Comparison of ENCODE assay signal across 8 cellular contexts in the genomic region with DNA sequence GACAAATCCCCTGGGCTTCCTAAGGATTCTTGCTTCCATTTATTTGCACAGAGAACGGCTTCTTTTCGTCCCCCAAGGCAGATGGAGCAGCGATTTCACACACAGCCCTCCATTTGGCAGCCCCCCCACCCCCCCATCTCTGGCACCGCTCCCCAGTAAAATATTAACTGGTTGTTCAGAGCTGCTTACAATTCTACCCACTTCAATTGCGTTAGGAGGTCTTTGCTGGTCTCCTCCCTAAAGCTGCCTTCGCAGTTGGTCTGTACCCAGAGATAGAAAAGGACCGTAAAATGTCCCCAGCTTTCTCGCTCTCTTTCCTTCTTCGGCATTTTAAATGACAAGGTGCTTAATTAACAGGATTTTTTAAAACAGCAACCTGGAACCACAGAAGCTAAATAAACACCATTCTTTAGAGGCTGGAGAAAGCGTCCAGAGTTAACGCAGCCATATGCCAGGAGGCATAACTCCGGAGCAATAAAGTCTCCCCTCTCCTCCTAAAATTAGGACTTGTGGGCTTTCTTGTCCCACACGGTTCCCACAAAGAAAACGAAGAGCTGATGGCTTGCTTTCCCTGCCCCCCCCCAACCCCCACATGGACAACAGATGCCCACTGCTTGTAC. TPM values are rescaled to one million over a fixed set of nuclear protein-coding genes. Genes with fewer than 3 reads are reported as not detected.
DNase-seq lines count a peak whose midpoint lies in the region; ATAC-seq and TF ChIP-seq lines count a peak whose summit lies in the region.

No MANE protein-coding gene starts in this region.

- CTCF ChIA-PET in OCI-LY7 (lab: Charles Lee; ENCODE audit: unreplicated experiment) = interaction anchor here (0.9 to 1.6 kb wide), 2 partner anchors 8 to 26 kb away, joined by 3 to 6 read pairs; no protein-coding TSS in a partner anchor

- peak overlapping the region; percentile 74 for H3K4me3 ChIP-seq in OCI-LY7 (ENCODE audit: low read depth, low read length, poor library complexity, severe bottlenecking)
- peak overlapping the region; percentile 18 for H3K4me3 ChIP-seq in epithelial cell of esophagus (ENCODE audit: low read length)
- peak overlapping the region; percentile 45 for H3K4me3 ChIP-seq in osteoblast (ENCODE audit: insufficient read depth, low read length)
- H3K4me3 ChIP-seq in H7 (ENCODE audit: insufficient read depth, low read depth, low read length) = no peak overlapping the region

- ATAC-seq in HG03457 (IDR thresholded peaks at IDR 0.05; ENCODE audit: unreplicated experiment) = no peak

- H3K9me3 ChIP-seq in OCI-LY7 (ENCODE audit: low read length) (no peaks in the 10 kb centered on the region), osteoblast (ENCODE audit: low read depth, low read length) (no peaks in the 10 kb centered on the region)

- H3K4me2 ChIP-seq in OCI-LY7 (ENCODE audit: low read length) (peak overlapping the region; percentile 98), osteoblast (ENCODE audit: insufficient read depth, low read length) (peak overlapping the region; percentile 61)

- TF ChIP-seq CTCF in OCI-LY7 (conservative IDR thresholded peaks at IDR 0.05; ENCODE audit: low read length) (no peak), epithelial cell of esophagus (IDR thresholded peaks at IDR 0.05; ENCODE audit: insufficient read depth, low read depth, low read length, missing control alignments) (no peak), osteoblast (IDR thresholded peaks at IDR 0.05; ENCODE audit: extremely low read depth, low read depth, low read length) (no peak)

- POLR2A ChIA-PET in OCI-LY7 (lab: Charles Lee) = interaction anchor here (0.7 to 3.0 kb wide), 13 partner anchors 9 to 257 kb away, joined by 3 to 14 read pairs (median 3); no protein-coding TSS in a partner anchor

- intact Hi-C loops in OCI-LY7 (cut with micrococcal nuclease; ENCODE audit: unreplicated experiment) = loop anchor here (10.0 kb wide), 1 partner anchor 1687 kb away; the partner anchor contains the start of gene CSE1L

- DNase-seq in COLO668 (lab: John Stamatoyannopoulos, UW; ENCODE audit: unreplicated experiment) (peak; percentile 48), OCI-LY7 (ENCODE audit: low spot score) (peak; percentile 20), epithelial cell of esophagus (ENCODE audit: low read depth) (no peak), osteoblast (ENCODE audit: insufficient read length, low spot score, missing footprints) (no peak), NK-92 (lab: John Stamatoyannopoulos, UW; ENCODE audit: unreplicated experiment) (no peak), occipital lobe (lab: John Stamatoyannopoulos, UW) (no peak), H7 (no peak)

- H3K79me2 ChIP-seq in OCI-LY7 (ENCODE audit: insufficient read depth, low read depth, low read length) (peaks cover 34% of the 10 kb centered on the region), osteoblast (ENCODE audit: insufficient read depth, low read length) (peaks cover 35% of the 10 kb centered on the region)

- H3K36me3 ChIP-seq in OCI-LY7 (ENCODE audit: insufficient read depth, low read length) = peaks cover 12% of the 10 kb centered on the region; the same call in 1 of the 2 replicates
- H3K36me3 ChIP-seq in osteoblast (ENCODE audit: insufficient read depth, low read length) = no peaks in the 10 kb centered on the region
- H3K36me3 ChIP-seq in H7 (replicated peaks; ENCODE audit: control insufficient read depth, insufficient read depth, low read length) = peaks cover 1% of the 10 kb centered on the region; the same call in 1 of the 2 replicates

- H4K20me1 ChIP-seq in OCI-LY7 (ENCODE audit: insufficient read depth, low read length) (no peaks in the 10 kb centered on the region), osteoblast (ENCODE audit: insufficient read depth, low read length) (no peaks in the 10 kb centered on the region)

- H3K27ac ChIP-seq in OCI-LY7 (ENCODE audit: low read depth, low read length, poor library complexity, severe bottlenecking) (peak overlapping the region; percentile 90), osteoblast (ENCODE audit: low read depth, low read length) (peak overlapping the region; percentile 97)

- H3K4me1 ChIP-seq in OCI-LY7 (ENCODE audit: insufficient read depth, low read length, poor library complexity, severe bottlenecking) = peaks cover 61% of the 10 kb centered on the region
- peaks cover 83% of the 10 kb centered on the region for H3K4me1 ChIP-seq in osteoblast (ENCODE audit: insufficient read depth, low read length)

- H3K9me2 ChIP-seq in OCI-LY7 (ENCODE audit: insufficient read depth, low read length) = no peaks in the 10 kb centered on the region

- H3K27me3 ChIP-seq in osteoblast (ENCODE audit: insufficient read depth, low read length) (no peaks in the 10 kb centered on the region), H7 (ENCODE audit: control insufficient read depth, insufficient read depth, low read length) (no peaks in the 10 kb centered on the region)

- H2AFZ ChIP-seq in OCI-LY7 (ENCODE audit: low read length) = peak overlapping the region; percentile 93; the same call in 1 of the 2 replicates
- peak overlapping the region; percentile 77 for H2AFZ ChIP-seq in osteoblast (ENCODE audit: low read length)

- BruUV-seq in OCI-LY7 (replicated peaks; lab: Mats Ljungman, UMichigan) = no TSS peak

RNA-seq across cellular contexts. Expression of gene ZMYND8, which starts 1.7 kb away (rescaled TPM):
- 26.1 and 30.4 TPM in 2 replicates for total RNA-seq in OCI-LY7 (2014; rRNA removed; shearing (Covaris generic))
- total RNA-seq in OCI-LY7 (2022) (69.1 and 77.0 TPM in 2 replicates), osteoblast (13.6 and 18.8 TPM in 2 replicates), occipital lobe (58.6 TPM)
- total RNA-seq in H7 (2014; rRNA removed; shearing (Covaris generic)) = 28.1 and 36.2 TPM in 2 replicates

Comparison
In these comparisons a context has a peak if more than half of its experiments do, and no peak if none do; other contexts are left out.
1. DNase-seq: peak in COLO668 (single experiment) and OCI-LY7 (single experiment); none in epithelial cell of esophagus (single experiment), osteoblast (single experiment), NK-92 (single experiment), occipital lobe (single experiment) and H7 (single experiment).